ENCODE assay signal across 22 cellular contexts in genomic region chr11:103051986-103052385, GRCh38. TPM values are rescaled to one million over a fixed set of nuclear protein-coding genes. Genes with fewer than 3 reads are reported as not detected.
A peak's percentile ranks its signal among the peaks of the same experiment; 100 is the strongest.
DNase-seq lines count a peak whose midpoint lies in the region; ATAC-seq and TF ChIP-seq lines count a peak whose summit lies in the region.
"Had no signal": no experiment of that assay in that cellular context is flagged by ENCODE, and none has a peak within 500 bp of the region (broad histone marks: within the 10 kb centered on the region; RNA-seq: fewer than 3 reads in every experiment).

No MANE protein-coding gene starts in this region.

- H4K91ac ChIP-seq in IMR-90 (ENCODE audit: insufficient read depth, low read depth, low read length) (no peak overlapping the region), mesenchymal stem cell (ENCODE audit: low read length) (no peak overlapping the region)

- TF ChIP-seq CTCF in IMR-90 (conservative IDR thresholded peaks at IDR 0.05; ENCODE audit: low read depth, low read length), result no peak
- no peak for TF ChIP-seq CTCF in astrocyte of the spinal cord (IDR thresholded peaks at IDR 0.05; ENCODE audit: low read depth, low read length)

- TF ChIP-seq RAD21 in IMR-90 (IDR thresholded peaks at IDR 0.05; ENCODE audit: low read length), result no peak

- H3K27ac ChIP-seq in IMR-90 (ENCODE audit: insufficient read depth, low read length) (no peak overlapping the region), mesenchymal stem cell (ENCODE audit: low read length, poor library complexity, severe bottlenecking) (peak overlapping the region; percentile 100), SJCRH30 (no peak overlapping the region)
- H3K27ac ChIP-seq: BLaER1, gastrocnemius medialis, Peyer's patch, transverse colon had no signal

- H3K36me3 ChIP-seq in IMR-90 (ENCODE audit: control insufficient read depth, insufficient read depth, low read length), result no peaks in the 10 kb centered on the region
- peaks cover 0 to 2% of the 10 kb centered on the region in 2 experiments for H3K36me3 ChIP-seq in mesenchymal stem cell (ENCODE audit: control insufficient read depth in 1 of 2, insufficient read depth in 2 of 2, low read depth in 1 of 2, low read length in 2 of 2)
- no peaks in the 10 kb centered on the region for H3K36me3 ChIP-seq in SJCRH30
- H3K36me3 ChIP-seq: BLaER1, gastrocnemius medialis, Peyer's patch, transverse colon had no signal

- 72% methylated on average over 2 of the region's 4 CpGs; no CpG with 5 or more reads in 1 of the 2 experiments for WGBS in IMR-90 (ENCODE audit: extremely low coverage in 2 of 2, insufficient read length in 1 of 2), 2 experiments
- 87% methylated on average over 2 of the region's 4 CpGs for WGBS in mesenchymal stem cell

- no peak overlapping the region for H3K56ac ChIP-seq in IMR-90 (ENCODE audit: extremely low read depth, insufficient read depth, low read length)

- H3K4ac ChIP-seq in IMR-90 (ENCODE audit: low read depth, low read length), result no peak overlapping the region
- no peak overlapping the region for H3K4ac ChIP-seq in mesenchymal stem cell (ENCODE audit: low read depth in 1 of 2, low read length in 2 of 2)

- H3K79me1 ChIP-seq in IMR-90 (ENCODE audit: low read depth in 1 of 2, low read length in 2 of 2) (no peaks in the 10 kb centered on the region), mesenchymal stem cell (replicated peaks; ENCODE audit: low read length, poor library complexity, severe bottlenecking) (peaks cover 2% of the 10 kb centered on the region)

- H2AFZ ChIP-seq in IMR-90 (replicated peaks; ENCODE audit: low read length, poor library complexity), result no peak overlapping the region
- no peak overlapping the region for H2AFZ ChIP-seq in mesenchymal stem cell (ENCODE audit: low read depth, low read length)

- H3K18ac ChIP-seq in IMR-90 (ENCODE audit: low read depth, low read length) (no peak overlapping the region), mesenchymal stem cell (ENCODE audit: low read depth in 1 of 2, low read length in 2 of 2) (no peak overlapping the region)

- POLR2A ChIA-PET in IMR-90 (lab: Charles Lee; ENCODE audit: unreplicated experiment), result no interaction called here

- H3K9me1 ChIP-seq in IMR-90 (ENCODE audit: insufficient read depth, low read length), result no peaks in the 10 kb centered on the region

- TF ChIP-seq POLR2A in IMR-90 (IDR thresholded peaks at IDR 0.05; ENCODE audit: low read depth, low read length), result no peak

- H3K4me2 ChIP-seq in IMR-90 (ENCODE audit: low read depth, low read length) (no peak overlapping the region), mesenchymal stem cell (ENCODE audit: low read length, poor library complexity, severe bottlenecking) (peak overlapping the region; percentile 54)
- H3K4me2 ChIP-seq: BLaER1 had no signal

- dilution Hi-C loops in IMR-90 (cut with HindIII; ENCODE audit: low sequenced_read_pairs, unreplicated experiment), result no loop called here

- peaks cover 2% of the 10 kb centered on the region; the same call in 1 of the 2 replicates for H4K20me1 ChIP-seq in IMR-90 (ENCODE audit: insufficient read depth, low read length)
- H4K20me1 ChIP-seq: BLaER1 had no signal

- H2BK5ac ChIP-seq in IMR-90 (ENCODE audit: low read depth, low read length, poor library complexity, severe bottlenecking) (no peak overlapping the region), mesenchymal stem cell (ENCODE audit: low read depth, low read length, poor library complexity, severe bottlenecking) (peak overlapping the region; percentile 99)

- H3K9ac ChIP-seq in IMR-90 (ENCODE audit: low read depth, low read length) (no peak overlapping the region), mesenchymal stem cell (ENCODE audit: low read length) (no peak overlapping the region)
- H3K9ac ChIP-seq: BLaER1 had no signal

- H2BK120ac ChIP-seq in IMR-90 (ENCODE audit: low read depth, low read length) (no peak overlapping the region), mesenchymal stem cell (ENCODE audit: low read depth, low read length) (no peak overlapping the region)

- in situ Hi-C loops in IMR-90 (cut with MboI; ENCODE audit: low sequenced_read_pairs) (loop anchor here (5.0 to 10.0 kb wide), 2 partner anchors 135 to 237 kb away; no protein-coding TSS in a partner anchor), astrocyte of the spinal cord (cut with HindIII; ENCODE audit: low sequenced_read_pairs) (no loop called here)

- DNase-seq in Daoy (ENCODE audit: low read depth) (peak; percentile 38), IMR-90 (peak; percentile 54), astrocyte of the spinal cord (ENCODE audit: low read depth, low spot score) (peak; percentile 89), mesenchymal stem cell (no peak), SJCRH30 (no peak)
- DNase-seq in activated T-cell treated with anti-CD3 and anti-CD28 coated beads, Interleukin-2, amount 50 U/mL, for 48 hours, result no peak
- DNase-seq: activated CD4-positive, alpha-beta T cell treated with anti-CD3 and anti-CD28 coated beads for 1 hour; activated effector memory CD4-positive, alpha-beta T cell treated with anti-CD3 and anti-CD28 coated beads, Interleukin-2, amount 50 U/mL, for 16 hours; aorta; gastrocnemius medialis; left colon; MV-4-11; NCI-H187 treated with DMSO at 0.1 percent for 48 hours; Peyer's patch; posterior cingulate gyrus; stimulated activated CD4-positive, alpha-beta T cell treated with anti-CD3 and anti-CD28 coated beads, Interleukin-1b, Interleukin-23, amount 100 ng/mL, for 48 hours; stimulated activated naive CD4-positive, alpha-beta T cell; T-helper 9 cell; transverse colon had no signal

- no TSS peak for BruUV-seq in IMR-90 (replicated peaks; lab: Mats Ljungman, UMichigan)

- H4K8ac ChIP-seq in IMR-90 (ENCODE audit: low read depth in 2 of 2, low read length in 2 of 2) (no peak overlapping the region), mesenchymal stem cell (ENCODE audit: low read length) (no peak overlapping the region)

- H2AK5ac ChIP-seq in IMR-90 (ENCODE audit: low read depth, low read length) (no peak overlapping the region), mesenchymal stem cell (ENCODE audit: low read length, severe bottlenecking) (no peak overlapping the region)

- H3K4me3 ChIP-seq in IMR-90 (ENCODE audit: insufficient read depth, low read depth, low read length) (no peak overlapping the region), astrocyte of the spinal cord (ENCODE audit: low read depth, low read length) (no peak overlapping the region), mesenchymal stem cell (ENCODE audit: insufficient read depth in 1 of 2, low read depth in 1 of 2, low read length in 2 of 2) (no peak overlapping the region), SJCRH30 (no peak overlapping the region)
- H3K4me3 ChIP-seq: BLaER1, gastrocnemius medialis, Peyer's patch, transverse colon had no signal

- CTCF ChIA-PET in IMR-90 (lab: Yijun Ruan, JAX), result no interaction called here

- no peak overlapping the region for H2BK12ac ChIP-seq in mesenchymal stem cell (ENCODE audit: low read length in 2 of 2)

- H3K14ac ChIP-seq in IMR-90 (replicated peaks; ENCODE audit: low read depth, low read length) (no peak overlapping the region), mesenchymal stem cell (ENCODE audit: low read length in 2 of 2) (no peak overlapping the region)

- no peaks in the 10 kb centered on the region for H3K9me3 ChIP-seq in IMR-90 (ENCODE audit: control insufficient read depth, insufficient read depth, low read length)
- H3K9me3 ChIP-seq in mesenchymal stem cell (ENCODE audit: control insufficient read depth, low read length), result no peaks in the 10 kb centered on the region
- no peaks in the 10 kb centered on the region for H3K9me3 ChIP-seq in SJCRH30 (replicated peaks)
- H3K9me3 ChIP-seq: BLaER1, gastrocnemius medialis, Peyer's patch, transverse colon had no signal

- peak; percentile 44 for ATAC-seq in IMR-90 (ENCODE audit: low read depth)
- no peak for ATAC-seq in HG02588 (IDR thresholded peaks at IDR 0.05; ENCODE audit: unreplicated experiment)
- ATAC-seq: gastrocnemius medialis; left colon; natural killer cell treated with Interleukin-12 subunit alpha and Interleukin-12 subunit beta and Interleukin-15 and Interleukin-18, amount 100 ng/mL, for 72 hours had no signal

- intact Hi-C loops in IMR-90 (cut with micrococcal nuclease), result loop anchor here (10.0 kb wide), 1 partner anchor 107 kb away; no protein-coding TSS in a partner anchor

- H3K4me1 ChIP-seq in IMR-90 (ENCODE audit: control insufficient read depth, insufficient read depth, low read length), result no peaks in the 10 kb centered on the region
- H3K4me1 ChIP-seq in mesenchymal stem cell (ENCODE audit: control insufficient read depth, insufficient read depth, low read depth, low read length), result no peaks in the 10 kb centered on the region
- no peaks in the 10 kb centered on the region for H3K4me1 ChIP-seq in SJCRH30
- H3K4me1 ChIP-seq: gastrocnemius medialis, Peyer's patch, transverse colon had no signal

- H2BK20ac ChIP-seq in IMR-90 (ENCODE audit: low read depth, low read length), result no peak overlapping the region

- no peak overlapping the region for H2BK15ac ChIP-seq in IMR-90 (ENCODE audit: low read depth, low read length)
- H2BK15ac ChIP-seq in mesenchymal stem cell (ENCODE audit: low read depth, poor library complexity, severe bottlenecking), result no peak overlapping the region

- H4K5ac ChIP-seq in IMR-90 (ENCODE audit: low read depth, low read length), result no peak overlapping the region

- H3K27me3 ChIP-seq in IMR-90 (ENCODE audit: control insufficient read depth, insufficient read depth, low read length), result no peaks in the 10 kb centered on the region
- no peaks in the 10 kb centered on the region for H3K27me3 ChIP-seq in mesenchymal stem cell (ENCODE audit: control insufficient read depth in 1 of 2, insufficient read depth in 1 of 2, low read length in 2 of 2)
- no peaks in the 10 kb centered on the region for H3K27me3 ChIP-seq in SJCRH30
- H3K27me3 ChIP-seq: BLaER1, gastrocnemius medialis, Peyer's patch, transverse colon had no signal

- H3K23ac ChIP-seq in IMR-90 (ENCODE audit: low read depth, low read length), result no peak overlapping the region
- H3K23ac ChIP-seq in mesenchymal stem cell (ENCODE audit: low read length in 2 of 2), result no peak overlapping the region

- no peak overlapping the region for H2AK9ac ChIP-seq in IMR-90 (replicated peaks; ENCODE audit: low read depth, low read length, poor library complexity)

RNA-seq across cellular contexts. Expression of gene DCUN1D5, which starts 40.0 kb away (rescaled TPM):
- total RNA-seq in Daoy (2014; rRNA removed; shearing (Covaris generic)), result 131 and 184 TPM in 2 replicates
- total RNA-seq in IMR-90 (2012; rRNA removed), result 58.3 and 69.4 TPM in 2 replicates
- polyA plus RNA-seq in IMR-90 (2012; rRNA removed), result 46.8 and 47.8 TPM in 2 replicates
- 53.6 and 73.5 TPM in 2 replicates for polyA plus RNA-seq in IMR-90 (2012; cell fraction: cytosol; rRNA removed)
- 17.6 and 26.5 TPM in 2 replicates for polyA plus RNA-seq in IMR-90 (2012; cell fraction: nucleus; rRNA removed; ENCODE audit: low replicate concordance)
- 78.2 TPM for polyA plus RNA-seq in mesenchymal stem cell (2013, experiment 1 of 2)
- polyA plus RNA-seq in mesenchymal stem cell (2013, experiment 2 of 2), result 83.8 TPM
- 51.7 and 52.7 TPM in 2 replicates for total RNA-seq in SJCRH30 (2014; rRNA removed; shearing (Covaris generic))

RNA-seq across cellular contexts. Expression of gene DYNC2H1, which starts 57.2 kb away (rescaled TPM):
- total RNA-seq in Daoy (2014; rRNA removed; shearing (Covaris generic)), result 9.6 and 14.1 TPM in 2 replicates
- total RNA-seq in IMR-90 (2012; rRNA removed), result 21.0 and 25.3 TPM in 2 replicates
- 4.3 and 5.7 TPM in 2 replicates for polyA plus RNA-seq in IMR-90 (2012; rRNA removed)
- polyA plus RNA-seq in IMR-90 (2012; cell fraction: cytosol; rRNA removed), result 1.2 and 1.4 TPM in 2 replicates
- polyA plus RNA-seq in IMR-90 (2012; cell fraction: nucleus; rRNA removed; ENCODE audit: low replicate concordance), result 1.4 and 17.0 TPM in 2 replicates
- 6.5 TPM for polyA plus RNA-seq in mesenchymal stem cell (2013, experiment 1 of 2)
- polyA plus RNA-seq in mesenchymal stem cell (2013, experiment 2 of 2), result 7.6 TPM
- 12.2 and 13.9 TPM in 2 replicates for total RNA-seq in SJCRH30 (2014; rRNA removed; shearing (Covaris generic))

Comparison
In these comparisons a context has a peak if more than half of its experiments do, and no peak if none do; other contexts are left out.
1. DNase-seq: peak in Daoy (single experiment), IMR-90 (single experiment) and astrocyte of the spinal cord (single experiment); none in mesenchymal stem cell (single experiment), SJCRH30 (0 of 2) and activated T-cell treated with anti-CD3 and anti-CD28 coated beads, Interleukin-2, amount 50 U/mL, for 48 hours (0 of 2).